ENCODE assay signal across 18 cellular contexts in the genomic region with DNA sequence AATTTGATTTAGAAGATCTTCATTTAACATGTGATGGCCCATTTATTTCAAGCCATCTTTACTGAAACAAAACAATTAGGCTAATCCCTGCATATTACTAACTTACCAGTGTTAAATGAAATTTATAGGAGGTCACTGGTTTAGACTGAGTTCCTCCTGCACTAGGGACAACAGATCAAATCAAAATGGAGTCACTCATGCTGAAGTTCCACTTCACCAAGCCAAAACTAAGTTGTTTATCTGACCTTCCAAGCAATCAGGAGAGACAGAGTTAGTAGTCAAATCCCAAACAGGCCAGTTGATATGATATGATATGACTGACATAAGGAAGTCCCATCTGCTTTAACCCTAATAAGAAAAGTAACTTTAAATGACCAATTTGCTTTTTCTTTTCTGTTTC. TPM values are rescaled to one million over a fixed set of nuclear protein-coding genes. Genes with fewer than 3 reads are reported as not detected.
DNase-seq lines count a peak whose midpoint lies in the region; ATAC-seq and TF ChIP-seq lines count a peak whose summit lies in the region.
"Had no signal": no experiment of that assay in that cellular context is flagged by ENCODE, and none has a peak within 500 bp of the region (broad histone marks: within the 10 kb centered on the region; RNA-seq: fewer than 3 reads in every experiment).

No MANE protein-coding gene starts in this region.

- H3K27ac ChIP-seq in HL-60 (replicated peaks) (peak overlapping the region; percentile 98), coronary artery (no peak overlapping the region)
- H3K27ac ChIP-seq: KMS-11 had no signal

- DNase-seq in activated T-cell treated with anti-CD3 and anti-CD28 coated beads, Interleukin-2, amount 50 U/mL, for 24 hours = no peak
- DNase-seq in activated T-cell treated with anti-CD3 and anti-CD28 coated beads, Interleukin-2, amount 50 U/mL, for 4 hours = no peak
- DNase-seq in HL-60 (ENCODE audit: low read depth in 1 of 2, low spot score in 1 of 2) (no peak), KG1 (lab: John Stamatoyannopoulos, UW) (no peak), coronary artery (ENCODE audit: low spot score) (no peak)
- DNase-seq in activated naive CD8-positive, alpha-beta T cell treated with anti-CD3 and anti-CD28 coated beads, Interleukin-2, amount 50 U/mL, for 24 hours = no peak
- DNase-seq in stimulated activated effector memory CD8-positive, alpha-beta T cell treated with anti-CD3 and anti-CD28 coated beads, Interleukin-12 subunit alpha, Interleukin-12 subunit beta, amount 100 ng/mL, for 72 hours (ENCODE audit: low spot score in 2 of 2) = no peak
- DNase-seq: ACHN, NCI-H1417, NCI-H2029, NCI-H2171 treated with DMSO at 0.1 percent for 48 hours, NCI-H510A, NCI-H82, Peyer's patch, SHP77 treated with DMSO at 0.1 percent for 48 hours had no signal

- H3K27me3 ChIP-seq in HL-60 (ENCODE audit: insufficient read depth, poor library complexity, severe bottlenecking) = no peaks in the 10 kb centered on the region
- H3K27me3 ChIP-seq: Peyer's patch had no signal

- no peak overlapping the region for H3K4me3 Mint-ChIP-seq in activated T-cell treated with anti-CD3 and anti-CD28 coated beads, Interleukin-2, amount 50 U/mL, for 24 hours
- H3K4me3 Mint-ChIP-seq in activated T-cell treated with anti-CD3 and anti-CD28 coated beads, Interleukin-2, amount 50 U/mL, for 4 hours = no peak overlapping the region
- peak overlapping the region; percentile 98 for H3K4me3 Mint-ChIP-seq in activated naive CD8-positive, alpha-beta T cell treated with anti-CD3 and anti-CD28 coated beads, Interleukin-2, amount 50 U/mL, for 24 hours
- H3K4me3 Mint-ChIP-seq in stimulated activated effector memory CD8-positive, alpha-beta T cell treated with anti-CD3 and anti-CD28 coated beads, Interleukin-12 subunit alpha, Interleukin-12 subunit beta, amount 100 ng/mL, for 72 hours = peak overlapping the region; percentile 98
- H3K4me3 Mint-ChIP-seq: B cell had no signal

- ATAC-seq in activated T-cell treated with anti-CD3 and anti-CD28 coated beads, Interleukin-2, amount 50 U/mL, for 4 hours = no peak
- no peak for ATAC-seq in activated naive CD8-positive, alpha-beta T cell treated with anti-CD3 and anti-CD28 coated beads, Interleukin-2, amount 50 U/mL, for 24 hours
- ATAC-seq in stimulated activated effector memory CD8-positive, alpha-beta T cell treated with anti-CD3 and anti-CD28 coated beads, Interleukin-12 subunit alpha, Interleukin-12 subunit beta, amount 100 ng/mL, for 72 hours = no peak
- no peak for ATAC-seq in HG03342 (IDR thresholded peaks at IDR 0.05; ENCODE audit: unreplicated experiment)

- H3K36me3 Mint-ChIP-seq in activated T-cell treated with anti-CD3 and anti-CD28 coated beads, Interleukin-2, amount 50 U/mL, for 24 hours (ENCODE audit: low read depth) = peaks cover 50% of the 10 kb centered on the region
- H3K36me3 Mint-ChIP-seq in activated T-cell treated with anti-CD3 and anti-CD28 coated beads, Interleukin-2, amount 50 U/mL, for 4 hours (ENCODE audit: insufficient read depth) = peaks cover 12% of the 10 kb centered on the region
- peaks cover 49% of the 10 kb centered on the region for H3K36me3 Mint-ChIP-seq in activated naive CD8-positive, alpha-beta T cell treated with anti-CD3 and anti-CD28 coated beads, Interleukin-2, amount 50 U/mL, for 24 hours (ENCODE audit: low read depth)
- H3K36me3 Mint-ChIP-seq in stimulated activated effector memory CD8-positive, alpha-beta T cell treated with anti-CD3 and anti-CD28 coated beads, Interleukin-12 subunit alpha, Interleukin-12 subunit beta, amount 100 ng/mL, for 72 hours = peaks cover 37% of the 10 kb centered on the region

- peaks cover 51% of the 10 kb centered on the region for H3K4me1 Mint-ChIP-seq in activated T-cell treated with anti-CD3 and anti-CD28 coated beads, Interleukin-2, amount 50 U/mL, for 24 hours (ENCODE audit: low read depth)
- H3K4me1 Mint-ChIP-seq in activated T-cell treated with anti-CD3 and anti-CD28 coated beads, Interleukin-2, amount 50 U/mL, for 4 hours (ENCODE audit: low read depth) = peaks cover 50% of the 10 kb centered on the region
- H3K4me1 Mint-ChIP-seq in activated naive CD8-positive, alpha-beta T cell treated with anti-CD3 and anti-CD28 coated beads, Interleukin-2, amount 50 U/mL, for 24 hours = peaks cover 42% of the 10 kb centered on the region
- peaks cover 34% of the 10 kb centered on the region for H3K4me1 Mint-ChIP-seq in stimulated activated effector memory CD8-positive, alpha-beta T cell treated with anti-CD3 and anti-CD28 coated beads, Interleukin-12 subunit alpha, Interleukin-12 subunit beta, amount 100 ng/mL, for 72 hours

- peaks cover 5% of the 10 kb centered on the region for H3K9me3 Mint-ChIP-seq in activated T-cell treated with anti-CD3 and anti-CD28 coated beads, Interleukin-2, amount 50 U/mL, for 24 hours
- no peaks in the 10 kb centered on the region for H3K9me3 Mint-ChIP-seq in activated T-cell treated with anti-CD3 and anti-CD28 coated beads, Interleukin-2, amount 50 U/mL, for 4 hours
- no peaks in the 10 kb centered on the region for H3K9me3 Mint-ChIP-seq in activated naive CD8-positive, alpha-beta T cell treated with anti-CD3 and anti-CD28 coated beads, Interleukin-2, amount 50 U/mL, for 24 hours
- peaks cover 3% of the 10 kb centered on the region for H3K9me3 Mint-ChIP-seq in stimulated activated effector memory CD8-positive, alpha-beta T cell treated with anti-CD3 and anti-CD28 coated beads, Interleukin-12 subunit alpha, Interleukin-12 subunit beta, amount 100 ng/mL, for 72 hours

- no peak for TF ChIP-seq CTCF in HL-60 (IDR thresholded peaks at IDR 0.05; ENCODE audit: insufficient read depth, low read length)
- TF ChIP-seq CTCF in coronary artery (IDR thresholded peaks at IDR 0.05) = no peak

- no peaks in the 10 kb centered on the region for H3K27me3 Mint-ChIP-seq in activated T-cell treated with anti-CD3 and anti-CD28 coated beads, Interleukin-2, amount 50 U/mL, for 24 hours
- H3K27me3 Mint-ChIP-seq in activated T-cell treated with anti-CD3 and anti-CD28 coated beads, Interleukin-2, amount 50 U/mL, for 4 hours (ENCODE audit: low read depth) = no peaks in the 10 kb centered on the region
- H3K27me3 Mint-ChIP-seq in activated naive CD8-positive, alpha-beta T cell treated with anti-CD3 and anti-CD28 coated beads, Interleukin-2, amount 50 U/mL, for 24 hours = no peaks in the 10 kb centered on the region
- H3K27me3 Mint-ChIP-seq: B cell had no signal

- H3K27ac Mint-ChIP-seq in activated T-cell treated with anti-CD3 and anti-CD28 coated beads, Interleukin-2, amount 50 U/mL, for 24 hours = peak overlapping the region; percentile 92
- peak overlapping the region; percentile 98 for H3K27ac Mint-ChIP-seq in activated naive CD8-positive, alpha-beta T cell treated with anti-CD3 and anti-CD28 coated beads, Interleukin-2, amount 50 U/mL, for 24 hours
- H3K27ac Mint-ChIP-seq in stimulated activated effector memory CD8-positive, alpha-beta T cell treated with anti-CD3 and anti-CD28 coated beads, Interleukin-12 subunit alpha, Interleukin-12 subunit beta, amount 100 ng/mL, for 72 hours = peak overlapping the region; percentile 98
- H3K27ac Mint-ChIP-seq: B cell had no signal

- H3K4me3 ChIP-seq in HL-60 (replicated peaks; ENCODE audit: insufficient read depth, low read length) (no peak overlapping the region; the same call in 1 of the 2 replicates), coronary artery (no peak overlapping the region)
- H3K4me3 ChIP-seq: Peyer's patch had no signal

RNA-seq across cellular contexts. Expression of a gene that starts 4.8 kb away (rescaled TPM):
- 10 to 100 TPM; 30.3 to 35.2 (median 33.7) TPM for total RNA-seq in activated T-cell treated with anti-CD3 and anti-CD28 coated beads, Interleukin-2, amount 50 U/mL, for 4 hours

Comparison
In these comparisons a context has a peak if more than half of its experiments do, and no peak if none do; other contexts are left out.
1. H3K4me3 Mint-ChIP-seq: peak in activated naive CD8-positive, alpha-beta T cell treated with anti-CD3 and anti-CD28 coated beads, Interleukin-2, amount 50 U/mL, for 24 hours (single experiment) and stimulated activated effector memory CD8-positive, alpha-beta T cell treated with anti-CD3 and anti-CD28 coated beads, Interleukin-12 subunit alpha, Interleukin-12 subunit beta, amount 100 ng/mL, for 72 hours (single experiment); none in activated T-cell treated with anti-CD3 and anti-CD28 coated beads, Interleukin-2, amount 50 U/mL, for 24 hours (single experiment) and activated T-cell treated with anti-CD3 and anti-CD28 coated beads, Interleukin-2, amount 50 U/mL, for 4 hours (single experiment).
2. Peak in every context shown above with its lines, with median percentiles within 50 percentile points of each other: H3K27ac Mint-ChIP-seq.